9 cellular contexts compared by ENCODE assay signal in genomic region chr10:110355181-110355831, GRCh38. TPM values are rescaled to one million over a fixed set of nuclear protein-coding genes. Genes with fewer than 3 reads are reported as not detected.
DNase-seq lines count a peak whose midpoint lies in the region; ATAC-seq, FAIRE-seq and TF ChIP-seq lines count a peak whose summit lies in the region.
"Had no signal": no experiment of that assay in that cellular context is flagged by ENCODE, and none has a peak within 500 bp of the region (broad histone marks: within the 10 kb centered on the region; RNA-seq: fewer than 3 reads in every experiment).

No MANE protein-coding gene starts in this region.

- no peak overlapping the region for H3K4me3 ChIP-seq in A549
- no peak overlapping the region for H3K4me3 ChIP-seq in tibial artery
- H3K4me3 ChIP-seq in stomach: no peak overlapping the region

- WGBS in A549 (ENCODE audit: missing lambda C conversion rate): 90% methylated on average over 7 of the region's 8 CpGs
- WGBS in stomach, 5 donors: 84 to 97% (median 89%) methylated on average over 8 of the region's 8 CpGs

- TF ChIP-seq POLR2A in A549 (IDR thresholded peaks at IDR 0.05; ENCODE audit: low read length): no peak
- TF ChIP-seq POLR2A in stomach (IDR thresholded peaks at IDR 0.05): no peak

- CTCF ChIA-PET in A549 (lab: Yijun Ruan, JAX): interaction anchor here (0.9 to 5.7 kb wide), 34 partner anchors 10 to 317 kb away, joined by 3 to 70 read pairs (median 7); partner anchors contain the start of gene DUSP5
- CTCF ChIA-PET in activated B cell treated with CpG ODN at 0.5 μM for 24 hours (lab: Charles Lee): interaction anchor here (0.8 to 5.6 kb wide), 23 partner anchors 12 to 194 kb away, joined by 3 to 69 read pairs (median 7); partner anchors contain the start of genes DUSP5 and SMNDC1

- TF ChIP-seq CTCF in A549 (IDR thresholded peaks at IDR 0.05): no peak
- no peak for TF ChIP-seq CTCF in activated B cell treated with CpG ODN at 0.5 μM for 24 hours (IDR thresholded peaks at IDR 0.05)
- TF ChIP-seq CTCF in tibial artery (IDR thresholded peaks at IDR 0.05): no peak
- TF ChIP-seq CTCF in stomach (IDR thresholded peaks at IDR 0.05): no peak

- peaks cover 61% of the 10 kb centered on the region for H3K4me1 ChIP-seq in A549
- peaks cover 0 to 17% (median 0%) of the 10 kb centered on the region in 4 donors for H3K4me1 ChIP-seq in tibial artery
- peaks cover 16 to 36% (median 25%) of the 10 kb centered on the region in 4 donors for H3K4me1 ChIP-seq in stomach

- no peaks in the 10 kb centered on the region for H3K9me3 ChIP-seq in A549
- no peaks in the 10 kb centered on the region for H3K9me3 ChIP-seq in tibial artery
- H3K9me3 ChIP-seq in stomach: no peaks in the 10 kb centered on the region

- H3K4me2 ChIP-seq in A549: no peak overlapping the region; the same call in 2 of the 3 replicates

- DNase-seq in A549 (ENCODE audit: low read depth in 1 of 2, low spot score in 1 of 2) (no peak), activated B cell treated with CpG ODN at 0.5 μM for 24 hours (peak; percentile 53), HK-2 (ENCODE audit: unreplicated experiment) (no peak), tibial artery (no peak), stomach (no peak), NCI-H510A (lab: John Stamatoyannopoulos, UW) (no peak)
- DNase-seq: left cardiac atrium had no signal

- H3K4me1 Mint-ChIP-seq in activated B cell treated with CpG ODN at 0.5 μM for 24 hours: peaks cover 64% of the 10 kb centered on the region

- POLR2A ChIA-PET in A549 (lab: Yijun Ruan, JAX) (interaction anchor here (1.3 kb wide), 1 partner anchor 175 kb away, joined by 3 read pairs; no protein-coding TSS in a partner anchor), activated B cell treated with CpG ODN at 0.5 μM for 24 hours (lab: Charles Lee) (interaction anchor here (0.5 to 6.9 kb wide), 40 partner anchors 9 to 516 kb away, joined by 3 to 328 read pairs (median 6); partner anchors contain the start of genes DUSP5, PDCD4 and SMNDC1)

- peak overlapping the region; percentile 82 for H3K4me3 Mint-ChIP-seq in activated B cell treated with CpG ODN at 0.5 μM for 24 hours

- peaks cover 0 to 34% of the 10 kb centered on the region in 2 donors for H3K27me3 ChIP-seq in tibial artery
- H3K27me3 ChIP-seq in stomach: peaks cover 0 to 9% (median 4%) of the 10 kb centered on the region in 3 donors

- ATAC-seq in A549 (no peak), GM18870 (IDR thresholded peaks at IDR 0.05; ENCODE audit: unreplicated experiment) (peak; percentile 36), HG02938 (IDR thresholded peaks at IDR 0.05; ENCODE audit: unreplicated experiment) (peak; percentile 30), activated B cell treated with CpG ODN at 0.5 μM for 24 hours (ENCODE audit: low read depth) (peak; percentile 38)

- no peaks in the 10 kb centered on the region for H3K36me3 Mint-ChIP-seq in activated B cell treated with CpG ODN at 0.5 μM for 24 hours (ENCODE audit: low read depth)

- TF ChIP-seq EP300 in A549 (IDR thresholded peaks at IDR 0.05) (no peak), stomach (IDR thresholded peaks at IDR 0.05) (no peak)

- no peaks in the 10 kb centered on the region for H3K9me3 Mint-ChIP-seq in activated B cell treated with CpG ODN at 0.5 μM for 24 hours

- no peaks in the 10 kb centered on the region for H3K27me3 Mint-ChIP-seq in activated B cell treated with CpG ODN at 0.5 μM for 24 hours

- no peak for TF ChIP-seq RAD21 in A549 (conservative IDR thresholded peaks at IDR 0.05 in 1 of 2, IDR thresholded peaks at IDR 0.05 in 1 of 2)

- no peak for FAIRE-seq in A549 (lab: Jason Lieb, UNC)

- peak overlapping the region; percentile 79 to 83 for H3K27ac ChIP-seq in A549
- no peak overlapping the region for H3K27ac ChIP-seq in tibial artery
- H3K27ac ChIP-seq in stomach: peak overlapping the region in 1 of 5 donors; percentile 64

- peak overlapping the region; percentile 99 for H3K27ac Mint-ChIP-seq in activated B cell treated with CpG ODN at 0.5 μM for 24 hours

- no peaks in the 10 kb centered on the region for H3K36me3 ChIP-seq in tibial artery
- H3K36me3 ChIP-seq in stomach: no peaks in the 10 kb centered on the region

- intact Hi-C loops in activated B cell treated with CpG ODN at 0.5 μM for 24 hours (cut with micrococcal nuclease) (loop anchor here (1.0 to 5.0 kb wide), 2 partner anchors 218 to 348 kb away; partner anchors contain the start of gene ADD3), tibial artery (cut with DNase I; ENCODE audit: low total_unique reads) (loop anchor here (10.0 kb wide), 1 partner anchor 109 kb away; no protein-coding TSS in a partner anchor), stomach (cut with DNase I; ENCODE audit: low total_unique reads) (no loop called here)

TF ChIP-seq in A549, 52 proteins besides CTCF, POLR2A, EP300 and RAD21:
- TF ChIP-seq, protein P1, sequence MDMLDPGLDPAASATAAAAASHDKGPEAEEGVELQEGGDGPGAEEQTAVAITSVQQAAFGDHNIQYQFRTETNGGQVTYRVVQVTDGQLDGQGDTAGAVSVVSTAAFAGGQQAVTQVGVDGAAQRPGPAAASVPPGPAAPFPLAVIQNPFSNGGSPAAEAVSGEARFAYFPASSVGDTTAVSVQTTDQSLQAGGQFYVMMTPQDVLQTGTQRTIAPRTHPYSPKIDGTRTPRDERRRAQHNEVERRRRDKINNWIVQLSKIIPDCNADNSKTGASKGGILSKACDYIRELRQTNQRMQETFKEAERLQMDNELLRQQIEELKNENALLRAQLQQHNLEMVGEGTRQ (IDR thresholded peaks at IDR 0.05): no peak
- TF ChIP-seq GATA3 (IDR thresholded peaks at IDR 0.05; ENCODE audit: borderline replicate concordance): no peak
- TF ChIP-seq TFCP2L1 (CRISPR knock-in tag; IDR thresholded peaks at IDR 0.05): no peak
- TF ChIP-seq MAX (IDR thresholded peaks at IDR 0.05): no peak

RNA-seq across cellular contexts. Expression of gene SMNDC1, which starts 50.6 kb away (rescaled TPM):
- polyA plus RNA-seq in A549 (2011; rRNA removed) (35.4 and 40.2 TPM in 2 replicates), A549 (2017; fragmentation: RNase III; extraction: RNeasy Plus Mini Kit Qiagen cat#74134 plus additional on column Dnase treatment) (27.5 to 30.1 TPM (median 28.1 TPM) in 3 replicates), stomach (10 to 100 TPM in 1 of 3 donors, 1 to 10 TPM in 2; 7.7 to 21.7 (median 8.7) TPM)
- polyA plus RNA-seq in A549 (2012; cell fraction: cytosol; rRNA removed): 10.4 and 13.9 TPM in 2 replicates
- 7.1 and 9.5 TPM in 2 replicates for polyA plus RNA-seq in A549 (2012; cell fraction: nucleus; rRNA removed)
- 6.4 and 8.9 TPM in 2 replicates for polyA minus RNA-seq in A549 (2011; rRNA and poly(A)+ RNA removed)
- total RNA-seq in activated B cell treated with CpG ODN at 0.5 μM for 24 hours (32.7 and 35.6 TPM in 2 replicates), stomach (10 to 100 TPM in 3 of 5 donors, 1 to 10 TPM in 2; 7.8 to 31.6 (median 29.0) TPM)

Comparison
In these comparisons a context has a peak if more than half of its experiments do, and no peak if none do; other contexts are left out.
1. ATAC-seq: peak in GM18870 (single experiment), HG02938 (single experiment) and activated B cell treated with CpG ODN at 0.5 μM for 24 hours (single experiment); none in A549 (0 of 2).
2. H3K27ac ChIP-seq: peak in A549 (2 of 2); none in tibial artery (0 of 2).